23 cellular contexts compared by ENCODE assay signal in the genomic region with DNA sequence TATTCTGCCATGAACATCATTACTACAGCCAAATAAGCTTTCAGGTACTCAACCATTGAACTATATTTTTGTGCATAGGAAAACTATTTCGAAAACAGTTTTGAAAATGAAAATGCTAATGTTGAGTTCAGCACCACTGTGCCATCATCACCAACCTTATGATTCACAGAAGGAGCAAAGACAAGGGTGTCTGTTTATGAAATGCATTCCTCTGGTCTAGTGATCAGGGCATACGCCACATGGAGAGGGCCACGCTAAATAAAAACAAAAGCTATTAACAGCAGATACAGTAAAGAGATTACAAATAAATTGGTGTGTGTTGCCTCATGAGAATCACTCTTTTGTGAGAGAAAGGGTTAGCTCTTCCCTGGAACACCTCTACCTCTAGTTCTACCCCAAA. TPM values are rescaled to one million over a fixed set of nuclear protein-coding genes. Genes with fewer than 3 reads are reported as not detected.
DNase-seq lines count a peak whose midpoint lies in the region; ATAC-seq and TF ChIP-seq lines count a peak whose summit lies in the region.
"Had no signal": no experiment of that assay in that cellular context is flagged by ENCODE, and none has a peak within 500 bp of the region (broad histone marks: within the 10 kb centered on the region; RNA-seq: fewer than 3 reads in every experiment).

No MANE protein-coding gene starts in this region.

- H3K36me3 ChIP-seq in SK-N-SH (replicated peaks in 1 of 2; ENCODE audit: control insufficient read depth in 1 of 2, insufficient read depth in 2 of 2, low read length in 1 of 2) (no peaks in the 10 kb centered on the region), GM23338 (ENCODE audit: insufficient read depth) (no peaks in the 10 kb centered on the region), sigmoid colon (no peaks in the 10 kb centered on the region)
- H3K36me3 ChIP-seq: BLaER1, spleen, uterus had no signal

- H3F3A ChIP-seq in SK-N-SH (replicated peaks; ENCODE audit: insufficient read depth): peaks cover 20% of the 10 kb centered on the region
- H3F3A ChIP-seq in GM23338 (replicated peaks; ENCODE audit: low read depth): no peaks in the 10 kb centered on the region

- H3K4me3 ChIP-seq in SK-N-SH (ENCODE audit: low read depth in 2 of 2, low read length in 1 of 2) (no peak overlapping the region), GM23338 (no peak overlapping the region), sigmoid colon (no peak overlapping the region)
- H3K4me3 ChIP-seq: BLaER1, spleen, uterus had no signal

- no peaks in the 10 kb centered on the region for H3K27me3 Mint-ChIP-seq in GM23338 (ENCODE audit: insufficient read depth, low read depth, poor library complexity)
- no peaks in the 10 kb centered on the region for H3K27me3 Mint-ChIP-seq in chondrocyte (ENCODE audit: low read depth)
- H3K27me3 Mint-ChIP-seq: activated T-cell treated with anti-CD3 and anti-CD28 coated beads, Interleukin-2, amount 50 U/mL, for 24 hours; brain had no signal

- intact Hi-C loops in sigmoid colon (cut with DNase I): no loop called here

- H3K4me2 ChIP-seq in SK-N-SH: no peak overlapping the region
- H3K4me2 ChIP-seq in GM23338: 0 out of 2 replicates have a peak overlapping the region, but pooled peaks have one; percentile 72
- H3K4me2 ChIP-seq: BLaER1 had no signal

- H3K9me3 Mint-ChIP-seq in GM23338: no peaks in the 10 kb centered on the region
- no peaks in the 10 kb centered on the region for H3K9me3 Mint-ChIP-seq in chondrocyte (ENCODE audit: low read depth)
- H3K9me3 Mint-ChIP-seq: activated naive CD4-positive, alpha-beta T cell treated with anti-CD3 and anti-CD28 coated beads, Interleukin-2, amount 50 U/mL, for 72 hours; activated T-cell treated with anti-CD3 and anti-CD28 coated beads, Interleukin-2, amount 50 U/mL, for 24 hours; brain; nephron had no signal

- peaks cover 11 to 15% of the 10 kb centered on the region in 2 experiments; a peak in 3 of 4 replicates for H3K4me1 ChIP-seq in SK-N-SH (ENCODE audit: control insufficient read depth in 1 of 2, insufficient read depth in 2 of 2, low read depth in 1 of 2, low read length in 1 of 2)
- H3K4me1 ChIP-seq in GM23338 (ENCODE audit: insufficient read depth): peaks cover 69% of the 10 kb centered on the region
- H3K4me1 ChIP-seq in sigmoid colon: peaks cover 0 to 82% (median 65%) of the 10 kb centered on the region in 4 donors
- H3K4me1 ChIP-seq: foreskin keratinocyte had no signal

- ATAC-seq in SK-N-SH treated with all-trans-retinoic acid at 6 μM for 48 hours (no peak), GM23338 (no peak), HG02763 (IDR thresholded peaks at IDR 0.05; ENCODE audit: unreplicated experiment) (no peak)
- ATAC-seq: activated CD8-positive, alpha-beta T cell treated with anti-CD3 and anti-CD28 coated beads, Interleukin-2, amount 10 ng/mL, durations not matched to agents 7 days and 5 days; activated naive CD4-positive, alpha-beta T cell treated with anti-CD3 and anti-CD28 coated beads, Interleukin-2, amount 50 U/mL, for 72 hours; foreskin keratinocyte had no signal

- H3K9ac ChIP-seq in SK-N-SH: no peak overlapping the region
- H3K9ac ChIP-seq: BLaER1 had no signal

- DNase-seq in SK-N-SH (no peak), GM23338 (ENCODE audit: low spot score) (no peak), chondrocyte (ENCODE audit: low spot score) (no peak), sigmoid colon (no peak), putamen (ENCODE audit: low spot score) (no peak)
- no peak for DNase-seq in stimulated activated CD8-positive, alpha-beta memory T cell treated with anti-CD3 and anti-CD28 coated beads, Interleukin-4, amount 100 ng/mL, for 48 hours
- DNase-seq: 8988T; activated CD8-positive, alpha-beta T cell treated with anti-CD3 and anti-CD28 coated beads, Interleukin-2, amount 10 ng/mL, durations not matched to agents 7 days and 5 days; activated T-cell treated with anti-CD3 and anti-CD28 coated beads, Interleukin-2, amount 50 U/mL, for 24 hours; cortex of kidney; foreskin keratinocyte; Karpas-422; kidney; NCI-H526 treated with DMSO at 0.1 percent for 48 hours; OCI-M1; spleen; uterus had no signal

- no peaks in the 10 kb centered on the region for H3K9me3 ChIP-seq in SK-N-SH
- H3K9me3 ChIP-seq in sigmoid colon: no peaks in the 10 kb centered on the region
- H3K9me3 ChIP-seq: BLaER1, spleen, uterus had no signal

- H3K4me3 Mint-ChIP-seq in GM23338 (no peak overlapping the region), chondrocyte (ENCODE audit: unreplicated experiment) (no peak overlapping the region)
- H3K4me3 Mint-ChIP-seq: activated CD8-positive, alpha-beta T cell treated with anti-CD3 and anti-CD28 coated beads, Interleukin-2, amount 10 ng/mL, durations not matched to agents 7 days and 5 days; activated T-cell treated with anti-CD3 and anti-CD28 coated beads, Interleukin-2, amount 50 U/mL, for 24 hours; brain; nephron had no signal

- peak overlapping the region; percentile 27; the same call in 1 of the 2 replicates for H3K27ac Mint-ChIP-seq in GM23338
- H3K27ac Mint-ChIP-seq in chondrocyte (ENCODE audit: unreplicated experiment): peak overlapping the region; percentile 93
- H3K27ac Mint-ChIP-seq: activated CD8-positive, alpha-beta T cell treated with anti-CD3 and anti-CD28 coated beads, Interleukin-2, amount 10 ng/mL, durations not matched to agents 7 days and 5 days; activated naive CD4-positive, alpha-beta T cell treated with anti-CD3 and anti-CD28 coated beads, Interleukin-2, amount 50 U/mL, for 72 hours; activated T-cell treated with anti-CD3 and anti-CD28 coated beads, Interleukin-2, amount 50 U/mL, for 24 hours; brain; nephron had no signal

- TF ChIP-seq RAD21 in SK-N-SH (IDR thresholded peaks at IDR 0.05; ENCODE audit: low read length): no peak

- H3K79me2 ChIP-seq in SK-N-SH (ENCODE audit: insufficient read depth): peaks cover 10% of the 10 kb centered on the region; the same call in 1 of the 2 replicates
- peaks cover 45% of the 10 kb centered on the region for H3K79me2 ChIP-seq in GM23338 (replicated peaks; ENCODE audit: insufficient read depth)

- H2AFZ ChIP-seq in SK-N-SH (ENCODE audit: low read depth) (no peak overlapping the region), GM23338 (no peak overlapping the region)

- H3K27me3 ChIP-seq in SK-N-SH (ENCODE audit: insufficient read depth) (no peaks in the 10 kb centered on the region), GM23338 (ENCODE audit: insufficient read depth) (no peaks in the 10 kb centered on the region), sigmoid colon (no peaks in the 10 kb centered on the region)
- H3K27me3 ChIP-seq: BLaER1, foreskin keratinocyte, spleen, uterus had no signal

- TF ChIP-seq CTCF in SK-N-SH (IDR thresholded peaks at IDR 0.05) (no peak), GM23338 (conservative IDR thresholded peaks at IDR 0.05; ENCODE audit: low read depth in 2 of 2) (no peak), chondrocyte (IDR thresholded peaks at IDR 0.05) (no peak), sigmoid colon (IDR thresholded peaks at IDR 0.05) (no peak)

- POLR2A ChIA-PET in SK-N-SH (lab: Yijun Ruan, JAX): no interaction called here

- H4K20me1 ChIP-seq in SK-N-SH (ENCODE audit: insufficient read depth) (no peaks in the 10 kb centered on the region), GM23338 (replicated peaks; ENCODE audit: insufficient read depth) (no peaks in the 10 kb centered on the region)
- H4K20me1 ChIP-seq: BLaER1 had no signal

- TF ChIP-seq EP300 in SK-N-SH (IDR thresholded peaks at IDR 0.05; ENCODE audit: borderline replicate concordance in 1 of 2, low read depth in 1 of 2, low read length in 1 of 2) (no peak), sigmoid colon (IDR thresholded peaks at IDR 0.05) (no peak)

- no peaks in the 10 kb centered on the region for H3K9me2 ChIP-seq in SK-N-SH
- no peaks in the 10 kb centered on the region for H3K9me2 ChIP-seq in GM23338 (ENCODE audit: insufficient read depth)

- H3K4me1 Mint-ChIP-seq in GM23338 (peaks cover 65% of the 10 kb centered on the region), chondrocyte (ENCODE audit: low read depth) (peaks cover 95% of the 10 kb centered on the region)

- H3K36me3 Mint-ChIP-seq in GM23338 (ENCODE audit: low read depth): no peaks in the 10 kb centered on the region
- peaks cover 11% of the 10 kb centered on the region for H3K36me3 Mint-ChIP-seq in chondrocyte (ENCODE audit: low read depth)
- H3K36me3 Mint-ChIP-seq: activated naive CD4-positive, alpha-beta T cell treated with anti-CD3 and anti-CD28 coated beads, Interleukin-2, amount 50 U/mL, for 72 hours; brain had no signal

- TF ChIP-seq POLR2A in sigmoid colon (IDR thresholded peaks at IDR 0.05): no peak

- CTCF ChIA-PET in SK-N-SH (lab: Yijun Ruan, JAX): no interaction called here

- WGBS in SK-N-SH (ENCODE audit: low lambda C conversion rate): 70% methylated on average over 3 of the region's 3 CpGs
- WGBS in sigmoid colon, 2 donors: 88 to 90% methylated on average over 3 of the region's 3 CpGs

- H3K27ac ChIP-seq in SK-N-SH (ENCODE audit: low read depth in 2 of 2, low read length in 1 of 2): no peak overlapping the region
- no peak overlapping the region for H3K27ac ChIP-seq in GM23338 (ENCODE audit: low read depth)
- peak overlapping the region; percentile 22 to 65 (median 54) for H3K27ac ChIP-seq in sigmoid colon
- H3K27ac ChIP-seq: BLaER1, foreskin keratinocyte, spleen had no signal

TF ChIP-seq in SK-N-SH, 30 proteins besides CTCF, POLR2A, EP300 and RAD21 (continues in another document):
- TF ChIP-seq RCOR1 (IDR thresholded peaks at IDR 0.05; ENCODE audit: low read length): peak; percentile 22; the same call in 1 of the 2 replicates

TF ChIP-seq in GM23338, 12 proteins besides CTCF, POLR2A, EP300 and RAD21:
- TF ChIP-seq CREB1 (CRISPR knock-in tag; IDR thresholded peaks at IDR 0.05; ENCODE audit: low read depth): no peak

RNA-seq across cellular contexts. Expression of gene BMAL2, which starts 43.2 kb away (rescaled TPM):
- 6.4 and 7.2 TPM in 2 replicates for polyA plus RNA-seq in SK-N-SH (2012; rRNA removed)
- 10.0 and 11.4 TPM in 2 replicates for polyA plus RNA-seq in SK-N-SH (2012; cell fraction: cytosol; rRNA removed)
- polyA plus RNA-seq in SK-N-SH (2012; cell fraction: nucleus; rRNA removed): 2.3 and 4.7 TPM in 2 replicates
- 15.9 and 18.2 TPM in 2 replicates for total RNA-seq in GM23338 (2014; rRNA removed; shearing (Covaris generic))
- 4.3 and 5.5 TPM in 2 replicates for polyA plus RNA-seq in GM23338 (2016; fragmentation: Nextera tagmentation; extraction: Ambion mirVana)
- 9.0 to 12.0 TPM (median 11.6 TPM) in 3 replicates for total RNA-seq in chondrocyte
- total RNA-seq in sigmoid colon: 1 to 10 TPM; 3.2 to 6.2 (median 3.9) TPM
- polyA plus RNA-seq in sigmoid colon: 1 to 10 TPM; 2.4 to 4.8 (median 4.4) TPM

RNA-seq across cellular contexts. Expression of gene STK38L, which starts 45.3 kb away (rescaled TPM):
- polyA plus RNA-seq in SK-N-SH (2012; rRNA removed) (4.7 and 5.7 TPM in 2 replicates), GM23338 (2016; fragmentation: Nextera tagmentation; extraction: Ambion mirVana) (28.9 and 31.0 TPM in 2 replicates), sigmoid colon (10 to 100 TPM; 16.8 to 20.1 (median 17.4) TPM)
- polyA plus RNA-seq in SK-N-SH (2012; cell fraction: cytosol; rRNA removed): 6.7 and 9.2 TPM in 2 replicates
- polyA plus RNA-seq in SK-N-SH (2012; cell fraction: nucleus; rRNA removed): 4.0 and 9.3 TPM in 2 replicates
- total RNA-seq in GM23338 (2014; rRNA removed; shearing (Covaris generic)): 56.5 and 59.7 TPM in 2 replicates
- total RNA-seq in chondrocyte (219 to 248 TPM (median 222 TPM) in 3 replicates), sigmoid colon (10 to 100 TPM; 67.3 to 86.2 (median 78.3) TPM)

Comparison
In these comparisons a context has a peak if more than half of its experiments do, and no peak if none do; other contexts are left out.
1. H3K27ac ChIP-seq: peak in sigmoid colon (4 of 4); none in SK-N-SH (0 of 2) and GM23338 (single experiment).